In genomic region chr5:126780165-126780827, GRCh38 we compare ENCODE assay signal across 8 cellular contexts. TPM values are rescaled to one million over a fixed set of nuclear protein-coding genes. Genes with fewer than 3 reads are reported as not detected.
A peak's percentile ranks its signal among the peaks of the same experiment; 100 is the strongest.
DNase-seq lines count a peak whose midpoint lies in the region; ATAC-seq and TF ChIP-seq lines count a peak whose summit lies in the region.

No MANE protein-coding gene starts in this region.

- H3K27ac ChIP-seq in left lung: no peak overlapping the region

- no peak overlapping the region for H3K4me3 ChIP-seq in left lung

- no peak for ATAC-seq in left lung

- H3K9me3 ChIP-seq in left lung: no peaks in the 10 kb centered on the region

- in situ Hi-C loops in T47D (cut with HindIII; ENCODE audit: low pct_unique_long_range_greater_than_20kb, low sequenced_read_pairs): no loop called here

- intact Hi-C loops in left lung (cut with DNase I): loop anchor here in 1 of 2 donors (5.0 kb wide), 1 partner anchor 103 kb away; no protein-coding TSS in a partner anchor

- no peaks in the 10 kb centered on the region for H3K27me3 ChIP-seq in left lung

- peak; percentile 90 for DNase-seq in SIG-M5 treated with dmso at 0.1 percent for 504 hours (lab: John Stamatoyannopoulos, UW; ENCODE audit: unreplicated experiment)
- no peak for DNase-seq in SIG-M5 (lab: John Stamatoyannopoulos, UW)
- peak; percentile 68 for DNase-seq in M059J (ENCODE audit: low read depth)
- DNase-seq in T follicular helper cell (ENCODE audit: low read depth): peak; percentile 31
- DNase-seq in T47D (ENCODE audit: low read depth in 1 of 2, low spot score in 1 of 2): peak; percentile 38 to 77
- DNase-seq in left lung: no peak
- DNase-seq in stimulated activated naive CD4-positive, alpha-beta T cell (lab: John Stamatoyannopoulos, UW): peak in 5 of 6 experiments; percentile 27 to 59 (median 35)
- DNase-seq in NCI-H187 (lab: John Stamatoyannopoulos, UW): no peak

- H3K4me1 ChIP-seq in left lung: peaks cover 3 to 34% of the 10 kb centered on the region in 2 donors

- TF ChIP-seq CTCF in left lung (IDR thresholded peaks at IDR 0.05): peak; percentile 50 to 64

- no peaks in the 10 kb centered on the region for H3K36me3 ChIP-seq in left lung

RNA-seq across cellular contexts. Expression of gene LMNB1, which starts 3.4 kb away (rescaled TPM):
- total RNA-seq in M059J (2014; rRNA removed; shearing (Covaris generic)): 106 and 134 TPM in 2 replicates
- total RNA-seq in left lung: 10 to 100 TPM; 23.2 to 27.1 TPM

Comparison
In these comparisons a context has a peak if more than half of its experiments do, and no peak if none do; other contexts are left out.
1. DNase-seq: peak in SIG-M5 treated with dmso at 0.1 percent for 504 hours (single experiment), M059J (single experiment), T follicular helper cell (single experiment), T47D (2 of 2) and stimulated activated naive CD4-positive, alpha-beta T cell (5 of 6); none in SIG-M5 (single experiment), left lung (0 of 2) and NCI-H187 (0 of 2).